17 cellular contexts compared by ENCODE assay signal in genomic region chr2:18516112-18516511, GRCh38. TPM values are rescaled to one million over a fixed set of nuclear protein-coding genes. Genes with fewer than 3 reads are reported as not detected.
DNase-seq lines count a peak whose midpoint lies in the region; ATAC-seq, FAIRE-seq and TF ChIP-seq lines count a peak whose summit lies in the region.
"Had no signal": no experiment of that assay in that cellular context is flagged by ENCODE, and none has a peak within 500 bp of the region (broad histone marks: within the 10 kb centered on the region; RNA-seq: fewer than 3 reads in every experiment).

No MANE protein-coding gene starts in this region.

- H3K4ac ChIP-seq in H1 (replicated peaks; ENCODE audit: insufficient read length, low read depth, low read length) = no peak overlapping the region

- H3K36me3 Mint-ChIP-seq in mesothelial cell of epicardium = no peaks in the 10 kb centered on the region

- no peak overlapping the region for H2BK120ac ChIP-seq in H1 (replicated peaks; ENCODE audit: low read depth, low read length)

- no peak overlapping the region for H4K91ac ChIP-seq in H1 (replicated peaks; ENCODE audit: insufficient read length, low read length)

- FAIRE-seq in H1 (lab: Jason Lieb, UNC) = no peak

- CTCF ChIA-PET in AG04450 (lab: Charles Lee) = interaction anchor here (0.6 to 3.5 kb wide), 5 partner anchors 10 to 230 kb away, joined by 3 to 15 read pairs (median 3); no protein-coding TSS in a partner anchor
- CTCF ChIA-PET in H1 (lab: Charles Lee; ENCODE audit: partially characterized antibody) = interaction anchor here (0.8 to 1.7 kb wide), 7 partner anchors 10 to 226 kb away, joined by 3 to 5 read pairs (median 4); no protein-coding TSS in a partner anchor

- TF ChIP-seq CTCF in AG04450 (IDR thresholded peaks at IDR 0.05; ENCODE audit: low read depth, low read length) (no peak), H1 (IDR thresholded peaks at IDR 0.05; ENCODE audit: control extremely low read depth in 1 of 3, insufficient read depth in 1 of 3, low read depth in 1 of 3, low read length in 3 of 3) (no peak), mesothelial cell of epicardium (IDR thresholded peaks at IDR 0.05; ENCODE audit: unreplicated experiment) (no peak)

- H3K4me1 Mint-ChIP-seq in mesothelial cell of epicardium = peaks cover 52% of the 10 kb centered on the region
- H3K4me1 Mint-ChIP-seq: activated CD4-positive, alpha-beta T cell treated with anti-CD3 and anti-CD28 coated beads for 36 hours had no signal

- no peaks in the 10 kb centered on the region for H3K79me2 ChIP-seq in H1 (ENCODE audit: control insufficient read depth in 1 of 2, insufficient read depth in 2 of 2, low read length in 2 of 2)

- no peak overlapping the region for H4K5ac ChIP-seq in H1 (ENCODE audit: insufficient read length, low read depth, low read length)

- no peak overlapping the region for H4K8ac ChIP-seq in H1 (ENCODE audit: extremely low read depth, insufficient read depth, low read length)

- H3K18ac ChIP-seq in H1 (ENCODE audit: extremely low read depth, low read length) = no peak overlapping the region

- no peak for TF ChIP-seq POLR2A in H1 (IDR thresholded peaks at IDR 0.05; ENCODE audit: control extremely low read depth in 1 of 2, low read depth in 2 of 2, low read length in 2 of 2)

- no peak overlapping the region for H3K14ac ChIP-seq in H1 (ENCODE audit: insufficient read length)

- no peaks in the 10 kb centered on the region for H3K36me3 ChIP-seq in H1 (ENCODE audit: control insufficient read depth in 2 of 4, insufficient read depth in 4 of 4, low read length in 3 of 4)
- H3K36me3 ChIP-seq: ovary had no signal

- no peak overlapping the region for H3K23ac ChIP-seq in H1 (ENCODE audit: insufficient read length)

- H3K27ac ChIP-seq in AG04450 (ENCODE audit: low read depth, low read length) (peak overlapping the region; percentile 69), H1 (ENCODE audit: low read depth, low read length) (no peak overlapping the region)
- H3K27ac ChIP-seq: ovary had no signal

- H2AK5ac ChIP-seq in H1 (ENCODE audit: low read depth, low read length) = no peak overlapping the region

- H3K23me2 ChIP-seq in H1 (ENCODE audit: low read depth, low read length) = peaks cover 2% of the 10 kb centered on the region; the same call in 1 of the 2 replicates

- no peak overlapping the region for H3K4me2 ChIP-seq in H1 (ENCODE audit: insufficient read depth in 1 of 2, low read depth in 2 of 2, low read length in 2 of 2)

- H2BK12ac ChIP-seq in H1 (ENCODE audit: low read depth, low read length) = no peak overlapping the region

- no peaks in the 10 kb centered on the region for H4K20me1 ChIP-seq in H1 (replicated peaks in 1 of 2; ENCODE audit: control insufficient read depth in 1 of 2, insufficient read depth in 2 of 2, low read length in 2 of 2)

- no peak overlapping the region for H3K4me3 Mint-ChIP-seq in mesothelial cell of epicardium
- H3K4me3 Mint-ChIP-seq: activated CD4-positive, alpha-beta T cell treated with anti-CD3 and anti-CD28 coated beads for 36 hours had no signal

- H3K4me1 ChIP-seq in H1 (replicated peaks in 1 of 4; ENCODE audit: control insufficient read depth in 3 of 4, insufficient read depth in 4 of 4, low read length in 3 of 4) = peaks cover 0 to 3% (median 0%) of the 10 kb centered on the region in 4 experiments; a peak in 3 of 7 replicates

- H2BK15ac ChIP-seq in H1 (ENCODE audit: low read length) = no peak overlapping the region

- no peak overlapping the region for H2BK5ac ChIP-seq in H1 (ENCODE audit: low read depth, low read length)

- H3K27me3 ChIP-seq in AG04450 (ENCODE audit: control insufficient read depth, insufficient read depth, low read length) = no peaks in the 10 kb centered on the region
- H3K27me3 ChIP-seq in H1 (replicated peaks in 1 of 4; ENCODE audit: control insufficient read depth in 3 of 4, extremely low read depth in 1 of 4, insufficient read depth in 3 of 4, low read length in 3 of 4) = no peaks in the 10 kb centered on the region
- H3K27me3 ChIP-seq: ovary had no signal

- H2AFZ ChIP-seq in H1 (ENCODE audit: low read length) = peak overlapping the region; percentile 76; the same call in 1 of the 2 replicates

- no peak overlapping the region for H3K9ac ChIP-seq in H1 (replicated peaks in 1 of 4; ENCODE audit: extremely low read depth in 1 of 4, low read depth in 3 of 4, low read length in 3 of 4)

- TF ChIP-seq EP300 in H1 (IDR thresholded peaks at IDR 0.05; ENCODE audit: borderline replicate concordance in 1 of 2, low read depth in 2 of 2, low read length in 2 of 2) = no peak

- H3K4me3 ChIP-seq in AG04450 (ENCODE audit: low read depth, low read length) (no peak overlapping the region), H1 (ENCODE audit: extremely low read depth in 1 of 4, insufficient read depth in 2 of 4, low read depth in 3 of 4, low read length in 4 of 4) (no peak overlapping the region)
- H3K4me3 ChIP-seq: ovary had no signal

- DNase-seq in AG04450 (ENCODE audit: low read depth, low spot score) (peak; percentile 92), NCI-H226 (peak; percentile 56), H1 (ENCODE audit: low read depth in 1 of 2, low spot score in 2 of 2) (no peak), mesothelial cell of epicardium (ENCODE audit: low spot score in 2 of 2, unreplicated experiment in 2 of 2) (no peak), NCI-H1092 (lab: John Stamatoyannopoulos, UW) (no peak), NCI-H146 treated with DMSO at 0.1 percent for 48 hours (lab: John Stamatoyannopoulos, UW; ENCODE audit: unreplicated experiment) (no peak)
- DNase-seq: ACHN; activated CD4-positive, alpha-beta T cell treated with anti-CD3 and anti-CD28 coated beads for 36 hours; activated T-cell treated with anti-CD3 and anti-CD28 coated beads, Interleukin-2, amount 50 U/mL, for 48 hours; DMS153; effector CD4-positive, alpha-beta T cell; glutamatergic neuron; NCI-H2171 treated with DMSO at 0.1 percent for 48 hours; ovary; SW 1271 had no signal

- H3K79me1 ChIP-seq in H1 (ENCODE audit: low read depth, low read length) = no peaks in the 10 kb centered on the region

- POLR2A ChIA-PET in AG04450 (lab: Yijun Ruan, JAX) = interaction anchor here (0.6 to 1.9 kb wide), 11 partner anchors 43 to 843 kb away, joined by 3 to 13 read pairs (median 5); partner anchors contain the start of gene OSR1
- POLR2A ChIA-PET in H1 (lab: Charles Lee; ENCODE audit: partially characterized antibody) = no interaction called here

- TF ChIP-seq RAD21 in H1 (IDR thresholded peaks at IDR 0.05 in 1 of 2, conservative IDR thresholded peaks at IDR 0.05 in 1 of 2; ENCODE audit: low read depth in 2 of 2, low read length in 2 of 2) = no peak

- ATAC-seq in HG02678 (IDR thresholded peaks at IDR 0.05; ENCODE audit: unreplicated experiment) (no peak), HG03175 (IDR thresholded peaks at IDR 0.05; ENCODE audit: unreplicated experiment) (no peak)
- ATAC-seq: activated CD4-positive, alpha-beta T cell treated with anti-CD3 and anti-CD28 coated beads for 36 hours had no signal

- H3K9me3 Mint-ChIP-seq in mesothelial cell of epicardium = peaks cover under 1% of the 10 kb centered on the region

- no peak overlapping the region for H3K56ac ChIP-seq in H1 (replicated peaks; ENCODE audit: insufficient read length, low read depth, low read length)

- WGBS in H1 (ENCODE audit: extremely low coverage in 1 of 2, insufficient coverage in 1 of 2, insufficient read length in 1 of 2, insufficient replicate concordance in 2 of 2, low coverage in 1 of 2, low lambda C conversion rate in 2 of 2, missing lambda C conversion rate in 1 of 2), 2 experiments = 79% methylated on average over 11 of the region's 11 CpGs; no CpG with 5 or more reads in 1 of the 2 experiments

- H3K9me3 ChIP-seq in AG04450 (ENCODE audit: control insufficient read depth, insufficient read depth, low read length) = no peaks in the 10 kb centered on the region
- no peaks in the 10 kb centered on the region for H3K9me3 ChIP-seq in H1 (ENCODE audit: insufficient read depth in 2 of 2, low read depth in 1 of 2, low read length in 1 of 2)
- H3K9me3 ChIP-seq: ovary had no signal

- H2BK20ac ChIP-seq in H1 (ENCODE audit: low read length) = no peak overlapping the region

- peak overlapping the region; percentile 82 for H3K27ac Mint-ChIP-seq in mesothelial cell of epicardium
- H3K27ac Mint-ChIP-seq: activated CD4-positive, alpha-beta T cell treated with anti-CD3 and anti-CD28 coated beads for 36 hours had no signal

- no peaks in the 10 kb centered on the region for H3K27me3 Mint-ChIP-seq in mesothelial cell of epicardium (ENCODE audit: low read depth)

TF ChIP-seq in H1, 55 proteins besides CTCF, POLR2A, EP300 and RAD21:
- TF ChIP-seq TEAD4 (IDR thresholded peaks at IDR 0.05; ENCODE audit: low read depth, low read length) (peak; percentile 95), SP1 (IDR thresholded peaks at IDR 0.05; ENCODE audit: low read depth, low read length) (no peak), KDM5A (IDR thresholded peaks at IDR 0.05; ENCODE audit: low read length) (no peak), KDM4A (IDR thresholded peaks at IDR 0.05; ENCODE audit: low read depth, low read length, severe bottlenecking) (no peak)

RNA-seq across cellular contexts. Expression of gene RDH14, which starts 44.3 kb away (rescaled TPM):
- polyA plus RNA-seq in AG04450 (2011; rRNA removed) (19.5 and 25.1 TPM in 2 replicates), H1 (2011; rRNA removed) (9.9 and 14.7 TPM in 2 replicates)
- polyA minus RNA-seq in AG04450 (2011; rRNA and poly(A)+ RNA removed) = 8.6 and 10.3 TPM in 2 replicates
- 19.5 and 23.6 TPM in 2 replicates for total RNA-seq in H1 (2021; fragmentation: NEBNext Ultra II Directional; extraction: Animal tissue kit (Norgen Biotek cat#: 25700))
- polyA plus RNA-seq in H1 (2011; cell fraction: cytosol; rRNA removed) = 15.2 TPM
- 5.5 TPM for polyA plus RNA-seq in H1 (2011; cell fraction: nucleus; rRNA removed)
- polyA plus RNA-seq in H1 (2012, experiment 1 of 2) = 16.1 to 33.4 TPM (median 22.9 TPM) in 4 replicates
- polyA plus RNA-seq in H1 (2012, experiment 2 of 2) = 6.3 TPM
- polyA plus RNA-seq in H1 (2013, experiment 1 of 2) = 22.8 TPM
- 24.2 TPM for polyA plus RNA-seq in H1 (2013, experiment 2 of 2)
- 9.0 and 12.3 TPM in 2 replicates for polyA minus RNA-seq in H1 (2011; rRNA and poly(A)+ RNA removed)
- 11.6 TPM for polyA minus RNA-seq in H1 (2011; cell fraction: cytosol; rRNA and poly(A)+ RNA removed)
- 10.6 TPM for polyA minus RNA-seq in H1 (2011; cell fraction: nucleus; rRNA and poly(A)+ RNA removed)
- 20.5 to 25.1 TPM (median 22.3 TPM) in 3 replicates for total RNA-seq in mesothelial cell of epicardium

Comparison
In these comparisons a context has a peak if more than half of its experiments do, and no peak if none do; other contexts are left out.
1. DNase-seq: peak in AG04450 (single experiment) and NCI-H226 (single experiment); none in H1 (0 of 2), mesothelial cell of epicardium (0 of 2), NCI-H1092 (single experiment) and NCI-H146 treated with DMSO at 0.1 percent for 48 hours (single experiment).